In genomic region chr7:100827330-100828226, GRCh38 we compare ENCODE assay signal across 8 cellular contexts. TPM values are rescaled to one million over a fixed set of nuclear protein-coding genes. Genes with fewer than 3 reads are reported as not detected.
A peak's percentile ranks its signal among the peaks of the same experiment; 100 is the strongest.
DNase-seq lines count a peak whose midpoint lies in the region; ATAC-seq and TF ChIP-seq lines count a peak whose summit lies in the region.

TSS of gene EPHB4 (minus strand) at chr7:100827523. CDS start at chr7:100827030, 493 bp downstream.

- H3K4me1 Mint-ChIP-seq in Calu3 (ENCODE audit: low read depth, unreplicated experiment): peaks cover 39% of the 10 kb centered on the region
- peaks cover 18% of the 10 kb centered on the region for H3K4me1 Mint-ChIP-seq in activated B cell treated with CpG ODN at 0.5 μM for 24 hours
- H3K4me1 Mint-ChIP-seq in natural killer cell treated with Interleukin-12 subunit alpha and Interleukin-12 subunit beta and Interleukin-15 and Interleukin-18, amount 100 ng/mL, for 72 hours (ENCODE audit: low read depth in 2 of 2): peaks cover 7 to 20% of the 10 kb centered on the region in 2 donors

- peak within 1 kb of the TSS; percentile 90 for H3K27ac Mint-ChIP-seq in Calu3 (ENCODE audit: unreplicated experiment)
- no peak within 1 kb of the TSS for H3K27ac Mint-ChIP-seq in activated B cell treated with CpG ODN at 0.5 μM for 24 hours
- H3K27ac Mint-ChIP-seq in natural killer cell treated with Interleukin-12 subunit alpha and Interleukin-12 subunit beta and Interleukin-15 and Interleukin-18, amount 100 ng/mL, for 72 hours: no peak within 1 kb of the TSS

- peaks cover 52% of the 10 kb centered on the region for H3K36me3 Mint-ChIP-seq in Calu3 (ENCODE audit: insufficient read depth, unreplicated experiment)
- no peaks in the 10 kb centered on the region for H3K36me3 Mint-ChIP-seq in activated B cell treated with CpG ODN at 0.5 μM for 24 hours (ENCODE audit: low read depth)
- no peaks in the 10 kb centered on the region for H3K36me3 Mint-ChIP-seq in natural killer cell treated with Interleukin-12 subunit alpha and Interleukin-12 subunit beta and Interleukin-15 and Interleukin-18, amount 100 ng/mL, for 72 hours

- H3K9me3 Mint-ChIP-seq in Calu3 (ENCODE audit: low read depth, unreplicated experiment) (no peaks in the 10 kb centered on the region), activated B cell treated with CpG ODN at 0.5 μM for 24 hours (no peaks in the 10 kb centered on the region)
- no peaks in the 10 kb centered on the region for H3K9me3 Mint-ChIP-seq in natural killer cell treated with Interleukin-12 subunit alpha and Interleukin-12 subunit beta and Interleukin-15 and Interleukin-18, amount 100 ng/mL, for 72 hours

- DNase-seq in Calu3 (peak; percentile 76), HuH-7 (ENCODE audit: low spot score) (peak; percentile 91), activated B cell treated with CpG ODN at 0.5 μM for 24 hours (no peak), fibroblast of the conjunctiva (ENCODE audit: low read depth) (peak; percentile 76), NCI-H510A (lab: John Stamatoyannopoulos, UW) (no peak)
- DNase-seq in natural killer cell treated with Interleukin-12 subunit alpha and Interleukin-12 subunit beta and Interleukin-15 and Interleukin-18, amount 100 ng/mL, for 72 hours (ENCODE audit: low spot score): no peak

- POLR2A ChIA-PET in activated B cell treated with CpG ODN at 0.5 μM for 24 hours (lab: Charles Lee): interaction anchor here (0.6 to 1.2 kb wide), 3 partner anchors 24 to 1810 kb away, joined by 3 to 4 read pairs (median 3); no protein-coding TSS in a partner anchor

- intact Hi-C loops in Calu3 (cut with micrococcal nuclease; ENCODE audit: unreplicated experiment): no loop called here
- intact Hi-C loops in activated B cell treated with CpG ODN at 0.5 μM for 24 hours (cut with micrococcal nuclease): loop anchor here (2.0 kb wide), 1 partner anchor 25 kb away; the partner anchor contains the start of gene SLC12A9

- H3K4me3 Mint-ChIP-seq in Calu3 (ENCODE audit: low read depth, unreplicated experiment) (peak within 1 kb of the TSS; percentile 92), activated B cell treated with CpG ODN at 0.5 μM for 24 hours (peak within 1 kb of the TSS; percentile 71)
- peak within 1 kb of the TSS; percentile 58 for H3K4me3 Mint-ChIP-seq in natural killer cell treated with Interleukin-12 subunit alpha and Interleukin-12 subunit beta and Interleukin-15 and Interleukin-18, amount 100 ng/mL, for 72 hours

- TF ChIP-seq CTCF in Calu3 (IDR thresholded peaks at IDR 0.05; ENCODE audit: unreplicated experiment) (peak; percentile 42), activated B cell treated with CpG ODN at 0.5 μM for 24 hours (IDR thresholded peaks at IDR 0.05) (no peak)

- CTCF ChIA-PET in Calu3 (lab: Charles Lee) (interaction anchor here (0.6 to 2.4 kb wide), 7 partner anchors 25 to 267 kb away, joined by 3 to 15 read pairs (median 4); partner anchors contain the start of genes POP7, SLC12A9 and UFSP1), activated B cell treated with CpG ODN at 0.5 μM for 24 hours (lab: Charles Lee) (interaction anchor here (1.0 kb wide), 1 partner anchor 122 kb away, joined by 3 read pairs; the partner anchor contains the start of gene POP7)

- peak; percentile 49 for ATAC-seq in activated B cell treated with CpG ODN at 0.5 μM for 24 hours (ENCODE audit: low read depth)
- ATAC-seq in natural killer cell treated with Interleukin-12 subunit alpha and Interleukin-12 subunit beta and Interleukin-15 and Interleukin-18, amount 100 ng/mL, for 72 hours: peak in 1 of 2 donors; percentile 21
- ATAC-seq in GM19455 (IDR thresholded peaks at IDR 0.05; ENCODE audit: unreplicated experiment): no peak
- no peak for ATAC-seq in GM19035 (IDR thresholded peaks at IDR 0.05; ENCODE audit: unreplicated experiment)

- no TSS peak for BruUV-seq in Calu3 (replicated peaks; lab: Mats Ljungman, UMichigan)

- no peaks in the 10 kb centered on the region for H3K27me3 Mint-ChIP-seq in Calu3 (ENCODE audit: unreplicated experiment)
- peaks cover 36% of the 10 kb centered on the region for H3K27me3 Mint-ChIP-seq in activated B cell treated with CpG ODN at 0.5 μM for 24 hours
- peaks cover 27 to 52% of the 10 kb centered on the region in 2 donors for H3K27me3 Mint-ChIP-seq in natural killer cell treated with Interleukin-12 subunit alpha and Interleukin-12 subunit beta and Interleukin-15 and Interleukin-18, amount 100 ng/mL, for 72 hours

RNA-seq across cellular contexts. Expression of gene EPHB4, which starts in this region (rescaled TPM):
- total RNA-seq in Calu3 (2022): 63.7 and 72.4 TPM in 2 replicates
- 2.5 and 4.1 TPM in 2 replicates for total RNA-seq in activated B cell treated with CpG ODN at 0.5 μM for 24 hours
- 1 to 10 TPM; 1.2 to 3.0 TPM for total RNA-seq in natural killer cell treated with Interleukin-12 subunit alpha and Interleukin-12 subunit beta and Interleukin-15 and Interleukin-18, amount 100 ng/mL, for 72 hours

Comparison
In these comparisons a context has a peak if more than half of its experiments do, and no peak if none do; other contexts are left out.
1. RNA of gene EPHB4 (total RNA-seq): 63.7 to 72.4 TPM in Calu3; 2.5 to 4.1 TPM in activated B cell treated with CpG ODN at 0.5 μM for 24 hours and 1.2 to 3.0 TPM in natural killer cell treated with Interleukin-12 subunit alpha and Interleukin-12 subunit beta and Interleukin-15 and Interleukin-18, amount 100 ng/mL, for 72 hours; every median in the first group is over 10 times any median in the second.
2. DNase-seq: peak in Calu3 (single experiment), HuH-7 (single experiment) and fibroblast of the conjunctiva (single experiment); none in activated B cell treated with CpG ODN at 0.5 μM for 24 hours (single experiment), natural killer cell treated with Interleukin-12 subunit alpha and Interleukin-12 subunit beta and Interleukin-15 and Interleukin-18, amount 100 ng/mL, for 72 hours (single experiment) and NCI-H510A (single experiment).
3. Peak in every context shown above with its lines, with median percentiles within 50 percentile points of each other: H3K4me3 Mint-ChIP-seq.